Comparison of ENCODE assay signal across 17 cellular contexts in the genomic region with DNA sequence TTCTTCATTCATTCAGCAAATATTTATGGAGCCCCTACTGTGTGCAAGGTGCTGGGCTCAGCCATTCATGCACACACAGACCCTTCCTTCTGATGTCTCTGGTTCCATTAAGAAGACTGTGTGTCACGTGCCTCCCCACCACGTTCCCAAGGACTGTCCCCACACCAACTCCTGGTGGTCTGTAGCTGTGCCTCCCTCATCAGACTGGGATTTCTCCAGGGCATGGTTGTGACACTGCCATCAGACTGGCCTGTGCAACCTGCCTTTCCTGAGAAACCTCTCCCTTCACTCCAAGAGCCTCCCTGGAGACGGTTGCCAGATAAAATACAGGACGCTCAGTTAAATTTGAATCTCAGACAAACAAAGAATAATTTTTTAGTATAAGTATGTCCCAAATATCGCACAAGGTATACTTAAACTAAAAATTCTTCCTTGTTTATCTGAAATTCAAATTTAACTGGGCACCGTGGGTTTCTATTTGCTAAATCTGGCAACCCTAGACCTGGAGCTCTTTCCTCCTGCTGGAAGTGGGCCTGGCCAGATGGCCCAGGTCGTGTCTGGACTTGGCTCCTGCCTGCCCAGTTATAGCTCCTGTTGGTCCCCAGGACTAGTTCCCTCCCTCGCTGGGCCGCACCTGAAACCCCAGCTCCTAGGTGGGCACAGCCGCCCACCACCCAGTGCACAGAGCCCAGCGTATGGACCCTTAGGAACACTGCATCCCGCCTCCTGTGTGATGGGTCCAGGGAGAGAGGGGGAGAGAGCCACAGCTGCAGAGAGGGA.
DNase-seq lines count a peak whose midpoint lies in the region; ATAC-seq and TF ChIP-seq lines count a peak whose summit lies in the region.
"Had no signal": no experiment of that assay in that cellular context is flagged by ENCODE, and none has a peak within 500 bp of the region (broad histone marks: within the 10 kb centered on the region; RNA-seq: fewer than 3 reads in every experiment).

No MANE protein-coding gene starts in this region.

- intact Hi-C loops in prostate gland (cut with DNase I): no loop called here

- no peaks in the 10 kb centered on the region for H3K79me2 ChIP-seq in H9 (ENCODE audit: insufficient read depth, low read length)
- no peaks in the 10 kb centered on the region for H3K79me2 ChIP-seq in neural progenitor cell (ENCODE audit: low read depth)

- no peak overlapping the region for H3K4me3 Mint-ChIP-seq in H9
- no peak overlapping the region for H3K4me3 Mint-ChIP-seq in neural progenitor cell

- peak overlapping the region in 2 of 3 experiments; percentile 26 to 76; a peak in 3 of 7 replicates for H3K27ac Mint-ChIP-seq in H9
- no peak overlapping the region for H3K27ac Mint-ChIP-seq in neural progenitor cell

- no peak for ATAC-seq in HG03039 (IDR thresholded peaks at IDR 0.05; ENCODE audit: unreplicated experiment)
- ATAC-seq: PC-3 had no signal

- no peak overlapping the region for H2AK5ac ChIP-seq in H9 (ENCODE audit: insufficient read length, low read length)

- TF ChIP-seq POLR2A in prostate gland (IDR thresholded peaks at IDR 0.05): no peak

- H3K79me1 ChIP-seq in H9 (ENCODE audit: insufficient read depth, low read depth, low read length, poor library complexity, severe bottlenecking): no peaks in the 10 kb centered on the region

- H3F3A ChIP-seq in neural progenitor cell (ENCODE audit: low read depth): no peaks in the 10 kb centered on the region

- no peak overlapping the region for H3K4me2 ChIP-seq in H9 (ENCODE audit: insufficient read depth, insufficient read length, low read length)
- H3K4me2 ChIP-seq in neural progenitor cell: no peak overlapping the region

- DNase-seq in H9 (no peak), cerebellar cortex (ENCODE audit: low spot score) (peak; percentile 91), prostate gland (ENCODE audit: low spot score) (peak; percentile 49), mesenteric fat pad (ENCODE audit: low spot score) (no peak), neural progenitor cell (ENCODE audit: low spot score) (no peak)
- DNase-seq: ACHN, COR-L47, DMS53, HCEC 1CT, KBM-7, NCI-H1092, PC-3, SJCRH30, SW 1271 had no signal

- TF ChIP-seq CTCF in H9 (conservative IDR thresholded peaks at IDR 0.05) (no peak), VCaP (conservative IDR thresholded peaks at IDR 0.05) (no peak), prostate gland (IDR thresholded peaks at IDR 0.05) (no peak), neural progenitor cell (IDR thresholded peaks at IDR 0.05) (no peak)

- no peak overlapping the region for H3K9ac ChIP-seq in H9 (ENCODE audit: extremely low read depth, insufficient read length, low read length)
- no peak overlapping the region for H3K9ac ChIP-seq in neural progenitor cell

- no peak overlapping the region for H4K5ac ChIP-seq in H9 (ENCODE audit: insufficient read length, low read depth, low read length)

- no peak overlapping the region for H3K4me3 ChIP-seq in prostate gland
- no peak overlapping the region for H3K4me3 ChIP-seq in neural progenitor cell
- H3K4me3 ChIP-seq: SJCRH30 had no signal

- H3T11ph ChIP-seq in H9 (ENCODE audit: low read length): no peak overlapping the region

- H3K14ac ChIP-seq in H9 (ENCODE audit: insufficient read depth, low read length): no peak overlapping the region; the same call in 1 of the 2 replicates

- H3K56ac ChIP-seq in H9 (ENCODE audit: insufficient read length, low read depth, low read length): no peak overlapping the region

- H3K9me3 ChIP-seq in H9 (ENCODE audit: control insufficient read depth, low read depth, low read length) (no peaks in the 10 kb centered on the region), prostate gland (no peaks in the 10 kb centered on the region), neural progenitor cell (ENCODE audit: low read depth) (no peaks in the 10 kb centered on the region)
- H3K9me3 ChIP-seq: SJCRH30 had no signal

- no peak overlapping the region for H3K4ac ChIP-seq in H9 (ENCODE audit: low read depth, low read length)

- H3K36me3 Mint-ChIP-seq in H9 (ENCODE audit: insufficient read depth in 1 of 3, low read depth in 3 of 3): no peaks in the 10 kb centered on the region; a peak in 1 of 7 replicates
- H3K36me3 Mint-ChIP-seq in neural progenitor cell: no peaks in the 10 kb centered on the region

- H3K27ac ChIP-seq in H9 (ENCODE audit: insufficient read length, low read depth, low read length) (no peak overlapping the region), VCaP (peak overlapping the region; percentile 9; the same call in 1 of the 2 replicates), prostate gland (no peak overlapping the region), neural progenitor cell (no peak overlapping the region)
- H3K27ac ChIP-seq: RWPE1, SJCRH30 had no signal

- no peak overlapping the region for H2BK20ac ChIP-seq in H9 (ENCODE audit: low read depth, low read length, poor library complexity, severe bottlenecking)

- no peak overlapping the region for H4K91ac ChIP-seq in H9 (ENCODE audit: insufficient read length, low read depth, low read length)

- no peaks in the 10 kb centered on the region for H3K23me2 ChIP-seq in H9 (ENCODE audit: insufficient read length, low read depth, low read length, poor library complexity, severe bottlenecking)

- H3K27me3 ChIP-seq in H9 (ENCODE audit: insufficient read depth, low read length) (no peaks in the 10 kb centered on the region), prostate gland (replicated peaks; ENCODE audit: insufficient read depth) (no peaks in the 10 kb centered on the region), neural progenitor cell (peaks cover 19% of the 10 kb centered on the region)
- H3K27me3 ChIP-seq: SJCRH30 had no signal

- H2BK120ac ChIP-seq in H9 (ENCODE audit: low read depth, low read length, poor library complexity, severe bottlenecking): no peak overlapping the region

- H2AFZ ChIP-seq in H9 (ENCODE audit: low read length): no peak overlapping the region
- H2AFZ ChIP-seq in neural progenitor cell (replicated peaks): no peak overlapping the region

- no CpG with 5 or more reads among the region's 12 CpGs for WGBS in H9 (ENCODE audit: extremely low coverage, insufficient read length, low lambda C conversion rate)
- WGBS in prostate gland: 58% methylated on average over 12 of the region's 12 CpGs

- no peak overlapping the region for H3K23ac ChIP-seq in H9 (ENCODE audit: insufficient read length, low read depth, low read length)

- H3K18ac ChIP-seq in H9 (ENCODE audit: insufficient read length, low read depth, low read length): no peak overlapping the region

- no peak overlapping the region for H2BK12ac ChIP-seq in H9 (ENCODE audit: insufficient read length, low read depth, low read length)

- no peak overlapping the region for H4K8ac ChIP-seq in H9 (replicated peaks; ENCODE audit: insufficient read length, low read depth, low read length)

- H3K36me3 ChIP-seq in prostate gland: no peaks in the 10 kb centered on the region
- H3K36me3 ChIP-seq in neural progenitor cell: no peaks in the 10 kb centered on the region
- H3K36me3 ChIP-seq: SJCRH30 had no signal

- no peak overlapping the region for H2BK15ac ChIP-seq in H9 (ENCODE audit: low read depth, low read length)

- peaks cover 23 to 27% of the 10 kb centered on the region in 2 experiments for H3K4me1 Mint-ChIP-seq in H9
- peaks cover 23% of the 10 kb centered on the region for H3K4me1 Mint-ChIP-seq in neural progenitor cell

- H3K9me3 Mint-ChIP-seq in H9: no peaks in the 10 kb centered on the region
- H3K9me3 Mint-ChIP-seq in neural progenitor cell: no peaks in the 10 kb centered on the region

- H3K4me1 ChIP-seq in H9 (ENCODE audit: insufficient read depth, low read length): no peaks in the 10 kb centered on the region
- no peaks in the 10 kb centered on the region for H3K4me1 ChIP-seq in prostate gland (replicated peaks)
- peaks cover 19% of the 10 kb centered on the region for H3K4me1 ChIP-seq in neural progenitor cell

- H3K27me3 Mint-ChIP-seq in H9 (ENCODE audit: low read depth) (peaks cover 13% of the 10 kb centered on the region), neural progenitor cell (ENCODE audit: insufficient read depth, low read depth) (peaks cover 18% of the 10 kb centered on the region)

- no peak overlapping the region for H2BK5ac ChIP-seq in H9 (ENCODE audit: insufficient read length, low read length)

- H4K20me1 ChIP-seq in H9 (ENCODE audit: control insufficient read depth, insufficient read depth, insufficient read length): no peaks in the 10 kb centered on the region
- peaks cover 9% of the 10 kb centered on the region for H4K20me1 ChIP-seq in neural progenitor cell (ENCODE audit: low read depth)

Comparison
In these comparisons a context has a peak if more than half of its experiments do, and no peak if none do; other contexts are left out.
1. DNase-seq: peak in cerebellar cortex (single experiment) and prostate gland (single experiment); none in H9 (single experiment), mesenteric fat pad (single experiment) and neural progenitor cell (single experiment).